15 cellular contexts compared by ENCODE assay signal in genomic region chr21:28742527-28742926, GRCh38.
DNase-seq lines count a peak whose midpoint lies in the region; ATAC-seq and TF ChIP-seq lines count a peak whose summit lies in the region.
"Had no signal": no experiment of that assay in that cellular context is flagged by ENCODE, and none has a peak within 500 bp of the region (broad histone marks: within the 10 kb centered on the region; RNA-seq: fewer than 3 reads in every experiment).

No MANE protein-coding gene starts in this region.

- TF ChIP-seq CTCF in AG09319 (IDR thresholded peaks at IDR 0.05; ENCODE audit: low read depth, low read length) (peak; percentile 39), brain (conservative IDR thresholded peaks at IDR 0.05) (peak; percentile 39 to 57)

- no peak for TF ChIP-seq EP300 in Ishikawa (IDR thresholded peaks at IDR 0.05; ENCODE audit: borderline replicate concordance)

- DNase-seq in AG09319 (ENCODE audit: extremely low read depth, low read depth) (no peak), inferior parietal cortex (ENCODE audit: extremely low spot score) (peak; percentile 22), germinal center (ENCODE audit: low spot score) (no peak), epidermal melanocyte (ENCODE audit: insufficient read length, low spot score) (no peak)
- DNase-seq: activated CD8-positive, alpha-beta T cell treated with anti-CD3 and anti-CD28 coated beads, Interleukin-2, amount 10 ng/mL, durations not matched to agents 7 days and 5 days; adrenal gland; DMS79; naive thymus-derived CD8-positive, alpha-beta T cell; NCI-H2029; Right ventricle myocardium superior; stimulated activated CD4-positive, alpha-beta T cell treated with anti-CD3 and anti-CD28 coated beads, Interleukin-4, amount 100 ng/mL, for 24 hours had no signal

- TF ChIP-seq RAD21 in Ishikawa (IDR thresholded peaks at IDR 0.05; ENCODE audit: low read depth), result peak; percentile 8; the same call in 1 of the 2 replicates

- H3K4me1 Mint-ChIP-seq in brain, result peaks cover 17% of the 10 kb centered on the region
- H3K4me1 Mint-ChIP-seq in stimulated activated memory B cell treated with anti-CD40 and anti-IgM and Interleukin-4, amounts not matched to agents 10 μg/mL and 1 μg/mL and 100 μg/mL, for 72 hours, result peaks cover 4% of the 10 kb centered on the region

- no peaks in the 10 kb centered on the region for H3K36me3 Mint-ChIP-seq in brain
- H3K36me3 Mint-ChIP-seq in stimulated activated memory B cell treated with anti-CD40 and anti-IgM and Interleukin-4, amounts not matched to agents 10 μg/mL and 1 μg/mL and 100 μg/mL, for 72 hours, result peaks cover 5% of the 10 kb centered on the region

- ATAC-seq in stimulated activated memory B cell treated with anti-CD40 and anti-IgM and Interleukin-4, amounts not matched to agents 10 μg/mL and 1 μg/mL and 100 μg/mL, for 72 hours, result no peak
- no peak for ATAC-seq in GM21381 (IDR thresholded peaks at IDR 0.05; ENCODE audit: unreplicated experiment)
- ATAC-seq: activated CD8-positive, alpha-beta T cell treated with anti-CD3 and anti-CD28 coated beads, Interleukin-2, amount 10 ng/mL, durations not matched to agents 7 days and 5 days; naive thymus-derived CD8-positive, alpha-beta T cell had no signal

- no peak overlapping the region for H3K4me3 Mint-ChIP-seq in brain
- H3K4me3 Mint-ChIP-seq in stimulated activated memory B cell treated with anti-CD40 and anti-IgM and Interleukin-4, amounts not matched to agents 10 μg/mL and 1 μg/mL and 100 μg/mL, for 72 hours, result no peak overlapping the region
- H3K4me3 Mint-ChIP-seq: activated CD8-positive, alpha-beta T cell treated with anti-CD3 and anti-CD28 coated beads, Interleukin-2, amount 10 ng/mL, durations not matched to agents 7 days and 5 days; naive thymus-derived CD8-positive, alpha-beta T cell had no signal

- no peak overlapping the region for H3K27ac Mint-ChIP-seq in brain
- H3K27ac Mint-ChIP-seq in stimulated activated memory B cell treated with anti-CD40 and anti-IgM and Interleukin-4, amounts not matched to agents 10 μg/mL and 1 μg/mL and 100 μg/mL, for 72 hours, result no peak overlapping the region
- H3K27ac Mint-ChIP-seq: activated CD8-positive, alpha-beta T cell treated with anti-CD3 and anti-CD28 coated beads, Interleukin-2, amount 10 ng/mL, durations not matched to agents 7 days and 5 days had no signal

- peaks cover 0 to 4% (median 0%) of the 10 kb centered on the region in 5 experiments for H3K9me3 Mint-ChIP-seq in brain
- peaks cover 3% of the 10 kb centered on the region for H3K9me3 Mint-ChIP-seq in stimulated activated memory B cell treated with anti-CD40 and anti-IgM and Interleukin-4, amounts not matched to agents 10 μg/mL and 1 μg/mL and 100 μg/mL, for 72 hours
- H3K9me3 Mint-ChIP-seq: naive thymus-derived CD8-positive, alpha-beta T cell had no signal

- H3K27me3 Mint-ChIP-seq in brain, result no peaks in the 10 kb centered on the region
- no peaks in the 10 kb centered on the region for H3K27me3 Mint-ChIP-seq in stimulated activated memory B cell treated with anti-CD40 and anti-IgM and Interleukin-4, amounts not matched to agents 10 μg/mL and 1 μg/mL and 100 μg/mL, for 72 hours

TF ChIP-seq in Ishikawa, 13 proteins besides CTCF, POLR2A, EP300 and RAD21:
- TF ChIP-seq CEBPB (IDR thresholded peaks at IDR 0.05), result no peak
- TF ChIP-seq FOXM1 (IDR thresholded peaks at IDR 0.05; ENCODE audit: borderline replicate concordance, low read depth), result no peak
- no peak for TF ChIP-seq NFIC (IDR thresholded peaks at IDR 0.05)
